1 cellular context compared by ENCODE assay signal in genomic region chr10:71796749-71797405, GRCh38.
TF ChIP-seq lines count a peak whose summit lies in the region.

No MANE protein-coding gene starts in this region.

TF ChIP-seq in H1, 55 proteins besides CTCF, POLR2A, EP300 and RAD21:
- no peak for TF ChIP-seq TAF7 (optimal IDR thresholded peaks at IDR 0.05; ENCODE audit: borderline replicate concordance, low read depth, low read length)
- TF ChIP-seq PHF8 (conservative IDR thresholded peaks at IDR 0.05; ENCODE audit: low read depth, low read length), result no peak
- 0 out of 2 replicates have a peak, but pooled peaks have one; percentile 24 for TF ChIP-seq SP2 (IDR thresholded peaks at IDR 0.05; ENCODE audit: low read length)
- TF ChIP-seq SP1 (IDR thresholded peaks at IDR 0.05; ENCODE audit: low read depth, low read length), result peak; percentile 79
- no peak for TF ChIP-seq GABPA (IDR thresholded peaks at IDR 0.05; ENCODE audit: borderline replicate concordance, insufficient read depth, low read length)
- no peak for TF ChIP-seq USF2 (IDR thresholded peaks at IDR 0.05; ENCODE audit: low read length)
